ENCODE assay signal across 22 cellular contexts in the genomic region with DNA sequence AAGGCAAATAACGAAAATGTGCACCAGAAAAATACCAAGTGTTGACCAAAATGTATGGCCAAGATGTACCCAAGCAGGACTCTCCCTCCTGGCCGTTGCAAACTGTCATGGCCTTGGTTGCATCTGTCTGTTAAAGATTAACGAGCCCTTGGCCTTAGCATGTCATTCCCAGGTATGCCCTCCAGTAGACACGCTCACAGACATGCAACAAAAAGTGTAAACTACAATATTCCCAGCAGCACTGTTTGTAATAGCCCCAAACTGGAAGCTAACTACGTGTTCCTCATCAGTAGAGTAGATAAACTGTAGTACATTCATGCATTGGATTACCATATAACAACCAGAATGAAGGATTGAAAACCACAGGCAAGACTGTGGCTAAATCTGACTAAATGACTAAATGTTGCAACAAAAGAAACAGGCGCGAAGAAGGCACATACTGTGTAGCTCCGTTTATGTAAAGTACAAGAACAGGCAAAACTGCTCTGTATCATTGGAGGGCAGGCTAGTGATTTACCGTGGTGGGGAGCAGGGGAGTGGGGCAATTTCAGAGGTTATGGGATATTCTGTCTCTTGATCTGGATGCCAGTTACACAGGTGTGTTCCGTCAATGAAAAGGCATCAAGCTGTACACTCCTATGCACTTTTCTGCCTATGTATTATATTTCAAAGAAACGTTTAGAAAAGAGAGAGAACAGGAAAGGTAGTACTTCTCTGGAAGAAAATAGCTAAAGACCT.
"Had no signal": no experiment of that assay in that cellular context is flagged by ENCODE, and none has a peak within 500 bp of the region (broad histone marks: within the 10 kb centered on the region; RNA-seq: fewer than 3 reads in every experiment).

No MANE protein-coding gene starts in this region.

- H3K36me3 ChIP-seq: tibial artery had no signal

- H3K27me3 ChIP-seq: foreskin keratinocyte had no signal

- ATAC-seq: activated CD4-positive, CD25-positive, alpha-beta regulatory T cell treated with anti-CD3 and anti-CD28 coated beads, Interleukin-2, amount 50 U/mL, for 24 hours; activated CD8-positive, alpha-beta T cell treated with anti-CD3 and anti-CD28 coated beads, Interleukin-2, amount 10 ng/mL, durations not matched to agents 7 days and 5 days; activated naive CD8-positive, alpha-beta T cell treated with anti-CD3 and anti-CD28 coated beads, Interleukin-2, amount 50 U/mL, for 24 hours; foreskin keratinocyte; left ventricle myocardium superior; natural killer cell; stimulated activated naive CD8-positive, alpha-beta T cell treated with anti-CD3 and anti-CD28 coated beads, Interleukin-15, amount 100 ng/mL, for 72 hours; T-cell had no signal

- DNase-seq: activated CD4-positive, alpha-beta T cell treated with anti-CD3 and anti-CD28 coated beads, Interleukin-2, amount 50 U/mL, for 1 hour; activated CD8-positive, alpha-beta T cell treated with anti-CD3 and anti-CD28 coated beads, Interleukin-2, amount 10 ng/mL, durations not matched to agents 7 days and 5 days; activated gamma-delta T cell; activated naive CD4-positive, alpha-beta T cell treated with anti-CD3 and anti-CD28 coated beads, Interleukin-2, amount 50 U/mL, for 16 hours; activated naive CD8-positive, alpha-beta T cell treated with anti-CD3 and anti-CD28 coated beads, Interleukin-2, amount 50 U/mL, for 24 hours; aorta; central memory CD4-positive, alpha-beta T cell; dermis blood vessel endothelial cell; effector CD8-positive, alpha-beta T cell; erythroblast; foreskin keratinocyte; immature natural killer cell; left ventricle myocardium superior; midbrain; natural killer cell; posterior cingulate gyrus; stimulated activated CD4-positive, alpha-beta T cell treated with anti-CD3 and anti-CD28 coated beads, Interleukin-1b, Interleukin-23, amount 100 ng/mL, for 48 hours; stimulated activated naive CD8-positive, alpha-beta T cell treated with anti-CD3 and anti-CD28 coated beads, Interleukin-15, amount 100 ng/mL, for 72 hours; T-cell; tibial artery had no signal

- H3K4me1 ChIP-seq: foreskin keratinocyte, tibial artery had no signal

- H3K27ac ChIP-seq: foreskin keratinocyte, tibial artery, VCaP had no signal

- H3K4me3 ChIP-seq: tibial artery had no signal
